In the genomic region with DNA sequence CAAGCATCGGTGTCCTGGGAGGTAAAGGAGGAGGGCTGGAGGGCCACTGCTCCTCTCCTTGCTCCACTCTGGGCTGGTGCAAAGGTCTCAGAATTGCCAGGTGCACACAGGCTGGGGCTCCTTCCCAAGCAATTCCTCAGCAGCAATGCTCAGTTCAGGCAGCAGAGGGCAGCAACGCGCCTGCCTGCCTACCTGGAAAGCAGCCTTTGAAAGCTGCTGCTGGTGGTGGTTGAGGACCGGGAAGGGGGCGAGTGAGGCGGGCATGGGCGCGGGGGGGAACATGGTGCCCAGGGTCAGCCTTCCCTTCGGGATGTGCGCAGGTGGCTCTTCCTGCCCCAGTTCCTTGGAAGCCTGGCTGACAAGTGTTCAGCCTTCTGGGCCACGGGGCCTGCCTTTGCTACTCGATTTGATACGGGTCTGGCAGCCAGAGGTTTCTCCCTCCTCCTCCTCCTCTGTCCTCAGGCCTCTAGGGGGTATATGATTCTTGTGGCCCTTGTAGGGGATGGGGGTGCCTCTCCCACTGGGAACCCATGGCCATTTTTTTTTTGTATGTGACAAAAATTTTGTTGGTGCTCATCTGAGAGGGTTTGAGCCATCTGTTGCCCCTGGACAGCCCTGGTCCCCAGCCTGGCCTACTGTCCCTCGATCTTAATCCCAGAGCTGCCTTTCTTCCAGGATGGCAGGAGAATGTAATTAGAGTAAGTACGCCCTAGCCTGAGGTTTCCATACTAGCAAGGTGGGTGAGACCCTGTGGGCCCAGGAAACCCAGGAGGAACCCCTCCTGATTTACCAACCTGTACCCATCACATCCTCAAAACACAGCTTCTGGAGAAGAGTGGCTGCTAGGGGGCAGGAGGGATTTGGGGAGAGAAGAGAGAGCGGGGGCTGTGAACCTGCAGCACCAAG, we compare ENCODE assay signal across 8 cellular contexts. TPM values are rescaled to one million over a fixed set of nuclear protein-coding genes. Genes with fewer than 3 reads are reported as not detected.
A peak's percentile ranks its signal among the peaks of the same experiment; 100 is the strongest.
DNase-seq lines count a peak whose midpoint lies in the region; ATAC-seq and TF ChIP-seq lines count a peak whose summit lies in the region.

No MANE protein-coding gene starts in this region.

- no peaks in the 10 kb centered on the region for H3K27me3 Mint-ChIP-seq in activated B cell treated with CpG ODN at 0.5 μM for 24 hours

- CTCF ChIA-PET in activated B cell treated with CpG ODN at 0.5 μM for 24 hours (lab: Charles Lee), result interaction anchor here (0.7 to 7.3 kb wide), 22 partner anchors 11 to 412 kb away, joined by 3 to 99 read pairs (median 4); a partner anchor contains a TSS

- DNase-seq in DMS114 treated with DMSO at 0.1 percent for 48 hours (lab: John Stamatoyannopoulos, UW; ENCODE audit: unreplicated experiment), result peak; percentile 63
- DNase-seq in NCI-H2196 treated with DMSO at 0.1 percent for 48 hours (lab: John Stamatoyannopoulos, UW; ENCODE audit: unreplicated experiment), result peak; percentile 31
- DNase-seq in activated B cell treated with CpG ODN at 0.5 μM for 24 hours, result peak; percentile 84
- DNase-seq in cardiac fibroblast (ENCODE audit: low read depth in 2 of 2), result peak; percentile 73 to 75
- peak; percentile 95 for DNase-seq in islet precursor cell
- DNase-seq in stimulated activated CD4-positive, alpha-beta T cell treated with anti-CD3 and anti-CD28 coated beads, Interleukin-15, amount 100 ng/mL, for 48 hours (ENCODE audit: low read depth in 2 of 2), result peak; percentile 65 to 71

- peak overlapping the region; percentile 36 for H3K4me3 Mint-ChIP-seq in activated B cell treated with CpG ODN at 0.5 μM for 24 hours

- intact Hi-C loops in activated B cell treated with CpG ODN at 0.5 μM for 24 hours (cut with micrococcal nuclease), result loop anchor here (1.0 to 5.0 kb wide), 13 partner anchors 20 to 412 kb away; a partner anchor contains a TSS

- POLR2A ChIA-PET in activated B cell treated with CpG ODN at 0.5 μM for 24 hours (lab: Charles Lee), result interaction anchor here (0.8 to 3.5 kb wide), 9 partner anchors 13 to 412 kb away, joined by 3 to 30 read pairs (median 3); a partner anchor contains a TSS

- H3K36me3 Mint-ChIP-seq in activated B cell treated with CpG ODN at 0.5 μM for 24 hours (ENCODE audit: low read depth), result peaks cover 26% of the 10 kb centered on the region

- H3K4me1 Mint-ChIP-seq in activated B cell treated with CpG ODN at 0.5 μM for 24 hours, result peaks cover 18% of the 10 kb centered on the region

- H3K4me3 ChIP-seq in cardiac fibroblast (replicated peaks in 1 of 2; ENCODE audit: low read depth in 2 of 2, low read length in 2 of 2), result peak overlapping the region in 1 of 2 donors; percentile 3

- ATAC-seq in HG02852 (IDR thresholded peaks at IDR 0.05; ENCODE audit: unreplicated experiment), result peak; percentile 56
- peak; percentile 80 for ATAC-seq in activated B cell treated with CpG ODN at 0.5 μM for 24 hours (ENCODE audit: low read depth)
- no peak for ATAC-seq in GM21528 (IDR thresholded peaks at IDR 0.05; ENCODE audit: low FRiP score, unreplicated experiment)

- TF ChIP-seq CTCF in activated B cell treated with CpG ODN at 0.5 μM for 24 hours (IDR thresholded peaks at IDR 0.05) (peak; percentile 42), cardiac fibroblast (IDR thresholded peaks at IDR 0.05; ENCODE audit: low read depth, low read length) (peak; percentile 98)

- H3K9me3 Mint-ChIP-seq in activated B cell treated with CpG ODN at 0.5 μM for 24 hours, result no peaks in the 10 kb centered on the region

- H3K27ac Mint-ChIP-seq in activated B cell treated with CpG ODN at 0.5 μM for 24 hours, result peak overlapping the region; percentile 64

RNA-seq across cellular contexts. Expression of a gene that starts 20.1 kb away (rescaled TPM):
- total RNA-seq in activated B cell treated with CpG ODN at 0.5 μM for 24 hours, result 57.0 and 59.1 TPM in 2 replicates

RNA-seq across cellular contexts. Expression of a gene that starts 22.7 kb away (rescaled TPM):
- 0.17 TPM in 1 of 2 replicates, not detected in the other for total RNA-seq in activated B cell treated with CpG ODN at 0.5 μM for 24 hours

RNA-seq across cellular contexts. Expression of a gene that starts 31.9 kb away (rescaled TPM):
- 40.1 and 40.5 TPM in 2 replicates for total RNA-seq in activated B cell treated with CpG ODN at 0.5 μM for 24 hours

RNA-seq across cellular contexts. Expression of a gene that starts 38.4 kb away (rescaled TPM):
- total RNA-seq in activated B cell treated with CpG ODN at 0.5 μM for 24 hours, result 75.7 and 81.4 TPM in 2 replicates

Comparison
In these comparisons a context has a peak if more than half of its experiments do, and no peak if none do; other contexts are left out.
1. DNase-seq: peak in every context shown above with its lines; median percentile 95 in islet precursor cell; 84 in activated B cell treated with CpG ODN at 0.5 μM for 24 hours; 74 in cardiac fibroblast; 68 in stimulated activated CD4-positive, alpha-beta T cell treated with anti-CD3 and anti-CD28 coated beads, Interleukin-15, amount 100 ng/mL, for 48 hours; 63 in DMS114 treated with DMSO at 0.1 percent for 48 hours; 31 in NCI-H2196 treated with DMSO at 0.1 percent for 48 hours.